9 cellular contexts compared by ENCODE assay signal in genomic region chr17:47615766-47616424, GRCh38. TPM values are rescaled to one million over a fixed set of nuclear protein-coding genes. Genes with fewer than 3 reads are reported as not detected.
DNase-seq lines count a peak whose midpoint lies in the region; ATAC-seq, FAIRE-seq and TF ChIP-seq lines count a peak whose summit lies in the region.
"Had no signal": no experiment of that assay in that cellular context is flagged by ENCODE, and none has a peak within 500 bp of the region (broad histone marks: within the 10 kb centered on the region; RNA-seq: fewer than 3 reads in every experiment).

No MANE protein-coding gene starts in this region.

- peaks cover 6 to 36% of the 10 kb centered on the region in 2 donors for H3K36me3 Mint-ChIP-seq in activated T-cell treated with anti-CD3 and anti-CD28 coated beads, Interleukin-2, amount 50 U/mL, for 72 hours (ENCODE audit: insufficient read depth in 2 of 2)
- H3K36me3 Mint-ChIP-seq in activated T-cell treated with anti-CD3 and anti-CD28 coated beads, Interleukin-2, amount 50 U/mL, for 24 hours (ENCODE audit: low read depth), result peaks cover 75% of the 10 kb centered on the region
- peaks cover 54% of the 10 kb centered on the region for H3K36me3 Mint-ChIP-seq in WTC11

- intact Hi-C loops in left cardiac atrium (cut with DNase I), result loop anchor here in 1 of 2 donors (10.0 kb wide), 1 partner anchor 111 kb away; no protein-coding TSS in a partner anchor

- H3K4me1 ChIP-seq in small intestine (ENCODE audit: control insufficient read depth in 2 of 2, insufficient read depth in 1 of 2, low read depth in 1 of 2, low read length in 1 of 2), result no peaks in the 10 kb centered on the region

- TF ChIP-seq CTCF in WTC11 (IDR thresholded peaks at IDR 0.05), result peak; percentile 49

- H3K4me1 Mint-ChIP-seq in activated T-cell treated with anti-CD3 and anti-CD28 coated beads, Interleukin-2, amount 50 U/mL, for 72 hours (ENCODE audit: low read depth), result peaks cover 23% of the 10 kb centered on the region
- peaks cover 20% of the 10 kb centered on the region for H3K4me1 Mint-ChIP-seq in activated T-cell treated with anti-CD3 and anti-CD28 coated beads, Interleukin-2, amount 50 U/mL, for 24 hours (ENCODE audit: low read depth)
- no peaks in the 10 kb centered on the region for H3K4me1 Mint-ChIP-seq in WTC11

- DNase-seq in activated T-cell treated with anti-CD3 and anti-CD28 coated beads, Interleukin-2, amount 50 U/mL, for 72 hours, result no peak
- DNase-seq in activated T-cell treated with anti-CD3 and anti-CD28 coated beads, Interleukin-2, amount 50 U/mL, for 24 hours, result no peak
- DNase-seq in NCI-H146 treated with DMSO at 0.1 percent for 48 hours (lab: John Stamatoyannopoulos, UW; ENCODE audit: unreplicated experiment) (peak; percentile 11), WTC11 (ENCODE audit: low spot score) (no peak), left cardiac atrium (no peak), small intestine (peak; percentile 57)
- DNase-seq in stimulated activated CD4-positive, alpha-beta T cell treated with anti-CD3 and anti-CD28 coated beads, Interleukin-2, amount 100 ng/mL, for 48 hours, result no peak
- DNase-seq in activated CD4-positive, CD25-positive, alpha-beta regulatory T cell treated with anti-CD3 and anti-CD28 coated beads, Interleukin-2, amount 50 U/mL, for 72 hours, result no peak

- WGBS in small intestine, 3 donors, result 75 to 78% (median 76%) methylated on average over 8 of the region's 8 CpGs

- H3K36me3 ChIP-seq in small intestine (ENCODE audit: control insufficient read depth in 2 of 2, insufficient read depth in 2 of 2, low read length in 2 of 2), result peaks cover 8 to 20% of the 10 kb centered on the region in 2 donors

- no peak overlapping the region for H3K4me3 Mint-ChIP-seq in activated T-cell treated with anti-CD3 and anti-CD28 coated beads, Interleukin-2, amount 50 U/mL, for 72 hours
- H3K4me3 Mint-ChIP-seq in activated T-cell treated with anti-CD3 and anti-CD28 coated beads, Interleukin-2, amount 50 U/mL, for 24 hours, result no peak overlapping the region
- no peak overlapping the region for H3K4me3 Mint-ChIP-seq in WTC11
- H3K4me3 Mint-ChIP-seq: central memory CD8-positive, alpha-beta T cell had no signal

- POLR2A ChIA-PET in WTC11 (lab: Charles Lee), result no interaction called here

- H3K27me3 ChIP-seq in small intestine (ENCODE audit: control insufficient read depth in 2 of 2, insufficient read depth in 2 of 2, low read length in 2 of 2), result no peaks in the 10 kb centered on the region

- H3K27ac ChIP-seq in small intestine (ENCODE audit: low read depth in 1 of 2, low read length in 1 of 2), result no peak overlapping the region

- no peak for FAIRE-seq in small intestine (lab: Jason Lieb, UNC)

- no peaks in the 10 kb centered on the region for H3K9me3 ChIP-seq in small intestine (ENCODE audit: control insufficient read depth, low read depth)

- peak overlapping the region; percentile 58 for H3K27ac Mint-ChIP-seq in activated T-cell treated with anti-CD3 and anti-CD28 coated beads, Interleukin-2, amount 50 U/mL, for 72 hours
- no peak overlapping the region for H3K27ac Mint-ChIP-seq in activated T-cell treated with anti-CD3 and anti-CD28 coated beads, Interleukin-2, amount 50 U/mL, for 24 hours
- H3K27ac Mint-ChIP-seq in WTC11, result no peak overlapping the region

- H3K27me3 Mint-ChIP-seq in activated T-cell treated with anti-CD3 and anti-CD28 coated beads, Interleukin-2, amount 50 U/mL, for 72 hours (ENCODE audit: low read depth), result no peaks in the 10 kb centered on the region
- no peaks in the 10 kb centered on the region for H3K27me3 Mint-ChIP-seq in activated T-cell treated with anti-CD3 and anti-CD28 coated beads, Interleukin-2, amount 50 U/mL, for 24 hours
- H3K27me3 Mint-ChIP-seq in WTC11 (ENCODE audit: low read depth), result no peaks in the 10 kb centered on the region
- H3K27me3 Mint-ChIP-seq: central memory CD8-positive, alpha-beta T cell had no signal

- CTCF ChIA-PET in WTC11 (lab: Charles Lee), result interaction anchor here (0.6 to 1.8 kb wide), 16 partner anchors 8 to 306 kb away, joined by 3 to 10 read pairs (median 4); partner anchors contain the start of gene KPNB1

- ATAC-seq in activated T-cell treated with anti-CD3 and anti-CD28 coated beads, Interleukin-2, amount 50 U/mL, for 72 hours (replicated peaks in 1 of 2), result no peak
- ATAC-seq in WTC11 (no peak), left cardiac atrium (peak; percentile 55 to 67)

- H3K9me3 Mint-ChIP-seq in activated T-cell treated with anti-CD3 and anti-CD28 coated beads, Interleukin-2, amount 50 U/mL, for 72 hours, result no peaks in the 10 kb centered on the region
- H3K9me3 Mint-ChIP-seq in activated T-cell treated with anti-CD3 and anti-CD28 coated beads, Interleukin-2, amount 50 U/mL, for 24 hours, result no peaks in the 10 kb centered on the region
- no peaks in the 10 kb centered on the region for H3K9me3 Mint-ChIP-seq in WTC11
- H3K9me3 Mint-ChIP-seq: central memory CD8-positive, alpha-beta T cell had no signal

- H3K4me3 ChIP-seq in small intestine (ENCODE audit: low read depth in 1 of 2, low read length in 2 of 2), result no peak overlapping the region

TF ChIP-seq in WTC11, 78 proteins besides CTCF, POLR2A, EP300 and RAD21:
- TF ChIP-seq FOXP4 (CRISPR knock-in tag; IDR thresholded peaks at IDR 0.05) (no peak), ZBTB21 (CRISPR knock-in tag; IDR thresholded peaks at IDR 0.05; ENCODE audit: borderline replicate concordance) (no peak), SOX15 (CRISPR knock-in tag; IDR thresholded peaks at IDR 0.05) (no peak), ZNF416 (CRISPR knock-in tag; IDR thresholded peaks at IDR 0.05) (no peak), FOXJ3 (CRISPR knock-in tag; IDR thresholded peaks at IDR 0.05; ENCODE audit: borderline replicate concordance) (no peak), CREB1 (CRISPR knock-in tag; IDR thresholded peaks at IDR 0.05) (no peak), ATF6 (CRISPR knock-in tag; IDR thresholded peaks at IDR 0.05) (no peak), MLX (CRISPR knock-in tag; IDR thresholded peaks at IDR 0.05) (no peak)

RNA-seq across cellular contexts. Expression of gene KPNB1, which starts 33.8 kb away (rescaled TPM):
- 100 to 1,000 TPM; 581 to 729 TPM for total RNA-seq in activated T-cell treated with anti-CD3 and anti-CD28 coated beads, Interleukin-2, amount 50 U/mL, for 72 hours
- total RNA-seq in WTC11 (2021) (437 to 506 TPM (median 452 TPM) in 3 replicates), left cardiac atrium (100 to 1,000 TPM; 145 to 180 TPM)
- 10 to 100 TPM; 25.9 to 82.4 (median 27.1) TPM for polyA plus RNA-seq in small intestine

Comparison
In these comparisons a context has a peak if more than half of its experiments do, and no peak if none do; other contexts are left out.
1. ATAC-seq: peak in left cardiac atrium (2 of 2); none in activated T-cell treated with anti-CD3 and anti-CD28 coated beads, Interleukin-2, amount 50 U/mL, for 72 hours (0 of 2) and WTC11 (single experiment).
2. DNase-seq: peak in NCI-H146 treated with DMSO at 0.1 percent for 48 hours (single experiment) and small intestine (single experiment); none in activated T-cell treated with anti-CD3 and anti-CD28 coated beads, Interleukin-2, amount 50 U/mL, for 72 hours (0 of 2), activated T-cell treated with anti-CD3 and anti-CD28 coated beads, Interleukin-2, amount 50 U/mL, for 24 hours (single experiment), WTC11 (single experiment), left cardiac atrium (single experiment), stimulated activated CD4-positive, alpha-beta T cell treated with anti-CD3 and anti-CD28 coated beads, Interleukin-2, amount 100 ng/mL, for 48 hours (0 of 2) and activated CD4-positive, CD25-positive, alpha-beta regulatory T cell treated with anti-CD3 and anti-CD28 coated beads, Interleukin-2, amount 50 U/mL, for 72 hours (single experiment).